Comparison of ENCODE assay signal across 1 cellular context in genomic region chr17:10117581-10118001, GRCh38.
TF ChIP-seq lines count a peak whose summit lies in the region.

No MANE protein-coding gene starts in this region.

TF ChIP-seq in SK-N-SH treated with all-trans-retinoic acid at 6 μM for 48 hours, 23 proteins besides CTCF, POLR2A, EP300 and RAD21 (continued from another document):
- TF ChIP-seq, protein P1, sequence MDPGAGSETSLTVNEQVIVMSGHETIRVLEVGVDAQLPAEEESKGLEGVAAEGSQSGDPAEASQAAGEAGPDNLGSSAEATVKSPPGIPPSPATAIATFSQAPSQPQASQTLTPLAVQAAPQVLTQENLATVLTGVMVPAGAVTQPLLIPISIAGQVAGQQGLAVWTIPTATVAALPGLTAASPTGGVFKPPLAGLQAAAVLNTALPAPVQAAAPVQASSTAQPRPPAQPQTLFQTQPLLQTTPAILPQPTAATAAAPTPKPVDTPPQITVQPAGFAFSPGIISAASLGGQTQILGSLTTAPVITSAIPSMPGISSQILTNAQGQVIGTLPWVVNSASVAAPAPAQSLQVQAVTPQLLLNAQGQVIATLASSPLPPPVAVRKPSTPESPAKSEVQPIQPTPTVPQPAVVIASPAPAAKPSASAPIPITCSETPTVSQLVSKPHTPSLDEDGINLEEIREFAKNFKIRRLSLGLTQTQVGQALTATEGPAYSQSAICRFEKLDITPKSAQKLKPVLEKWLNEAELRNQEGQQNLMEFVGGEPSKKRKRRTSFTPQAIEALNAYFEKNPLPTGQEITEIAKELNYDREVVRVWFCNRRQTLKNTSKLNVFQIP (CRISPR knock-in tag; IDR thresholded peaks at IDR 0.05; ENCODE audit: borderline replicate concordance, low read depth): no peak
- no peak for TF ChIP-seq ISL1 (CRISPR knock-in tag; IDR thresholded peaks at IDR 0.05)
- no peak for TF ChIP-seq CSDC2 (CRISPR knock-in tag; IDR thresholded peaks at IDR 0.05)
- TF ChIP-seq OSR1 (CRISPR knock-in tag; IDR thresholded peaks at IDR 0.05): no peak
- TF ChIP-seq ZFP3 (CRISPR knock-in tag; IDR thresholded peaks at IDR 0.05): no peak
